ENCODE assay signal across 10 cellular contexts in the genomic region with DNA sequence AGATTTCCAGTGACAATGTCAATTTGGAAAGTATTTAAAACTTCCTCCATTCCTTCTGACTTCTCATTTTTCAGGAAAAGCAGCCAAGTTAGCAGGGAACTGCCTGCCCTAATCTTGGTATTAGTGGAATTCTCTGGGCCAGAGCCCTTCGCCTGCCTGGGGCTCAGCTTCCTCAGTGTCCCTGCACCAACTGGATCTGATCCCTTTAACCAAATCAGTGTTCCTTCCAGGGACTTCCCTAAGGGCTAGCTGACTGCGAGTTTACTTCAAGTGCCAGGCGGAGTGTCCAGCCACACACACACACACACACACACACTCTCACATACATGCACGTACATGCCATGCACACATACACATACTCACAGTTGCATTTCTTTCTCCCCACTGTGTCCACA. TPM values are rescaled to one million over a fixed set of nuclear protein-coding genes. Genes with fewer than 3 reads are reported as not detected.
A peak's percentile ranks its signal among the peaks of the same experiment; 100 is the strongest.
DNase-seq lines count a peak whose midpoint lies in the region; ATAC-seq, FAIRE-seq and TF ChIP-seq lines count a peak whose summit lies in the region.
"Had no signal": no experiment of that assay in that cellular context is flagged by ENCODE, and none has a peak within 500 bp of the region (broad histone marks: within the 10 kb centered on the region; RNA-seq: fewer than 3 reads in every experiment).

No MANE protein-coding gene starts in this region.

- no peaks in the 10 kb centered on the region for H3K27me3 Mint-ChIP-seq in astrocyte (ENCODE audit: low read depth, unreplicated experiment)
- H3K27me3 Mint-ChIP-seq in nephron progenitor cell (ENCODE audit: low read depth, poor library complexity) = peaks cover 3% of the 10 kb centered on the region

- no peak overlapping the region for H3K4me2 ChIP-seq in astrocyte (ENCODE audit: low read length)

- H3K27ac ChIP-seq in astrocyte (ENCODE audit: low read depth, low read length) = no peak overlapping the region
- H3K27ac ChIP-seq in heart right ventricle = peak overlapping the region in 8 of 10 donors; percentile 14 to 66 (median 50)
- H3K27ac ChIP-seq in transverse colon = peak overlapping the region; percentile 42 to 82 (median 58)

- no peak for TF ChIP-seq CTCF in astrocyte (IDR thresholded peaks at IDR 0.05; ENCODE audit: insufficient read depth, low read depth, low read length)
- no peak for TF ChIP-seq CTCF in heart right ventricle (IDR thresholded peaks at IDR 0.05)
- no peak for TF ChIP-seq CTCF in nephron progenitor cell (IDR thresholded peaks at IDR 0.05)
- TF ChIP-seq CTCF in transverse colon (IDR thresholded peaks at IDR 0.05) = no peak

- in situ Hi-C loops in transverse colon (cut with MboI; ENCODE audit: low pct_ligation_motif_present in 1 of 4, low pct_unique_long_range_greater_than_20kb in 1 of 4, low sequenced_read_pairs in 3 of 4) = no loop called here

- peak in 4 of 8 donors; percentile 24 to 35 (median 28) for ATAC-seq in heart right ventricle

- no peak overlapping the region for H3K9ac ChIP-seq in astrocyte (ENCODE audit: low read length)

- no peaks in the 10 kb centered on the region for H4K20me1 ChIP-seq in astrocyte (ENCODE audit: insufficient read depth, low read length)

- no peak for TF ChIP-seq POLR2A in transverse colon (IDR thresholded peaks at IDR 0.05)

- WGBS in heart right ventricle, 2 donors = 31 to 50% methylated on average over 4 of the region's 4 CpGs
- 38 to 41% methylated on average over 4 of the region's 4 CpGs for WGBS in transverse colon (ENCODE audit: low coverage in 1 of 2), 2 donors

- intact Hi-C loops in heart right ventricle (cut with DNase I) (no loop called here), transverse colon (cut with DNase I; ENCODE audit: low total_unique reads) (no loop called here)

- H3K9me3 Mint-ChIP-seq in astrocyte (ENCODE audit: unreplicated experiment) (peaks cover 3% of the 10 kb centered on the region), nephron progenitor cell (peaks cover 28% of the 10 kb centered on the region)

- H3K36me3 Mint-ChIP-seq in astrocyte (ENCODE audit: low read depth, unreplicated experiment) = peaks cover 2% of the 10 kb centered on the region
- H3K36me3 Mint-ChIP-seq in nephron progenitor cell (ENCODE audit: low read depth) = peaks cover 29% of the 10 kb centered on the region

- no peak for TF ChIP-seq EP300 in transverse colon (IDR thresholded peaks at IDR 0.05; ENCODE audit: low read depth)

- H3K4me1 ChIP-seq in astrocyte (ENCODE audit: insufficient read depth, low read length) (peaks cover under 1% of the 10 kb centered on the region), heart right ventricle (peaks cover 5 to 66% (median 43%) of the 10 kb centered on the region in 9 donors), transverse colon (peaks cover 16 to 58% (median 37%) of the 10 kb centered on the region in 4 donors)

- H3K4me3 Mint-ChIP-seq in astrocyte (ENCODE audit: unreplicated experiment) (no peak overlapping the region), nephron progenitor cell (no peak overlapping the region)

- H3K79me2 ChIP-seq in astrocyte (ENCODE audit: insufficient read depth, low read length) = no peaks in the 10 kb centered on the region

- FAIRE-seq in astrocyte (lab: Jason Lieb, UNC) = no peak

- H3K27ac Mint-ChIP-seq in astrocyte (ENCODE audit: unreplicated experiment) = no peak overlapping the region
- H3K27ac Mint-ChIP-seq in nephron progenitor cell = peak overlapping the region; percentile 92

- H3K9me3 ChIP-seq in astrocyte (ENCODE audit: insufficient read depth, low read depth, low read length) = peaks cover 3% of the 10 kb centered on the region
- peaks cover 0 to 5% (median 0%) of the 10 kb centered on the region in 11 donors for H3K9me3 ChIP-seq in heart right ventricle
- no peaks in the 10 kb centered on the region for H3K9me3 ChIP-seq in transverse colon

- H3K4me1 Mint-ChIP-seq in astrocyte (ENCODE audit: low read depth, unreplicated experiment) = peaks cover 2% of the 10 kb centered on the region
- H3K4me1 Mint-ChIP-seq in nephron progenitor cell = peaks cover 45% of the 10 kb centered on the region

- H3K36me3 ChIP-seq in astrocyte (ENCODE audit: insufficient read depth, low read length) (no peaks in the 10 kb centered on the region), heart right ventricle (peaks cover 0 to 3% (median 0%) of the 10 kb centered on the region in 9 donors), transverse colon (no peaks in the 10 kb centered on the region)

- H3K4me3 ChIP-seq in astrocyte (ENCODE audit: insufficient read depth, low read depth, low read length) = no peak overlapping the region
- H3K4me3 ChIP-seq in heart right ventricle = no peak overlapping the region
- H3K4me3 ChIP-seq in transverse colon = no peak overlapping the region

- H3K27me3 ChIP-seq in astrocyte (ENCODE audit: insufficient read depth, low read length) = no peaks in the 10 kb centered on the region
- no peaks in the 10 kb centered on the region for H3K27me3 ChIP-seq in heart right ventricle
- H3K27me3 ChIP-seq in transverse colon = no peaks in the 10 kb centered on the region

- DNase-seq in astrocyte (ENCODE audit: low read depth) (peak; percentile 18), heart right ventricle (no peak), nephron progenitor cell (no peak), transverse colon (no peak), foreskin melanocyte (no peak), D341Med (ENCODE audit: low spot score) (no peak)
- no peak for DNase-seq in stimulated activated CD4-positive, alpha-beta T cell treated with anti-CD3 and anti-CD28 coated beads, Interleukin-4, amount 100 ng/mL, for 1 hour
- DNase-seq: COR-L47, NCI-H2171, T-helper 1 cell had no signal

- H2AFZ ChIP-seq in astrocyte (ENCODE audit: low read depth, low read length) = no peak overlapping the region

RNA-seq across cellular contexts. Expression of a gene that starts 20.0 kb away (rescaled TPM):
- total RNA-seq in astrocyte = 2.1 and 2.6 TPM in 2 replicates
- 10 to 100 TPM in 9 of 10 donors, 1 to 10 TPM in 1; 9.4 to 40.8 (median 12.5) TPM for total RNA-seq in heart right ventricle
- polyA plus RNA-seq in heart right ventricle = 10 to 100 TPM in 1 of 2 donors, 1 to 10 TPM in 1; 5.4 to 15.3 TPM
- total RNA-seq in transverse colon = 10 to 100 TPM; 12.5 to 66.2 (median 54.1) TPM
